Comparison of ENCODE assay signal across 11 cellular contexts in genomic region chr7:1418505-1419309, GRCh38. TPM values are rescaled to one million over a fixed set of nuclear protein-coding genes. Genes with fewer than 3 reads are reported as not detected.
DNase-seq lines count a peak whose midpoint lies in the region; ATAC-seq, FAIRE-seq and TF ChIP-seq lines count a peak whose summit lies in the region.
"Had no signal": no experiment of that assay in that cellular context is flagged by ENCODE, and none has a peak within 500 bp of the region (broad histone marks: within the 10 kb centered on the region; RNA-seq: fewer than 3 reads in every experiment).

No MANE protein-coding gene starts in this region.

- CTCF ChIA-PET in A549 (lab: Yijun Ruan, JAX), result interaction anchor here (1.2 to 4.8 kb wide), 5 partner anchors 7 to 225 kb away, joined by 3 to 28 read pairs (median 3); no protein-coding TSS in a partner anchor

- POLR2A ChIA-PET in A549 (lab: Yijun Ruan, JAX), result no interaction called here

- no peaks in the 10 kb centered on the region for H3K4me1 ChIP-seq in A549
- H3K4me1 ChIP-seq: psoas muscle had no signal

- TF ChIP-seq EP300 in A549 (IDR thresholded peaks at IDR 0.05), result no peak

- DNase-seq in A549 (ENCODE audit: low read depth in 1 of 2, low spot score in 1 of 2) (peak; percentile 52 to 77), Caki2 (ENCODE audit: low read depth) (peak; percentile 87), NCI-H2171 treated with DMSO at 0.1 percent for 48 hours (lab: John Stamatoyannopoulos, UW) (peak; percentile 86), cerebellar cortex (ENCODE audit: low spot score) (peak; percentile 63), NCI-H510A (lab: John Stamatoyannopoulos, UW) (no peak), kidney tubule cell (ENCODE audit: low spot score) (no peak), hippocampal formation (lab: John Stamatoyannopoulos, UW) (no peak)
- DNase-seq in activated naive CD4-positive, alpha-beta T cell (lab: John Stamatoyannopoulos, UW), result no peak
- DNase-seq: psoas muscle had no signal

- TF ChIP-seq CTCF in A549 (IDR thresholded peaks at IDR 0.05), result no peak

- WGBS in A549 (ENCODE audit: missing lambda C conversion rate), result 48% methylated on average over 18 of the region's 21 CpGs

- H3K4me2 ChIP-seq in A549, result no peak overlapping the region

- in situ Hi-C loops in Caki2 (cut with HindIII; ENCODE audit: low pct_unique_long_range_greater_than_20kb, low sequenced_read_pairs), result no loop called here

- no peaks in the 10 kb centered on the region for H3K9me3 ChIP-seq in A549
- H3K9me3 ChIP-seq: psoas muscle had no signal

- H3K27ac ChIP-seq in A549, result no peak overlapping the region
- H3K27ac ChIP-seq: psoas muscle, VCaP had no signal

- TF ChIP-seq RAD21 in A549 (conservative IDR thresholded peaks at IDR 0.05 in 1 of 2, IDR thresholded peaks at IDR 0.05 in 1 of 2), result no peak

- no peak for FAIRE-seq in A549 (lab: Jason Lieb, UNC)

- peak; percentile 28 to 52; a peak in 5 of 6 replicates for ATAC-seq in A549
- ATAC-seq: psoas muscle had no signal

- no peak for TF ChIP-seq POLR2A in A549 (IDR thresholded peaks at IDR 0.05; ENCODE audit: low read length)

- no peak overlapping the region for H3K4me3 ChIP-seq in A549
- H3K4me3 ChIP-seq: psoas muscle had no signal

TF ChIP-seq in A549, 52 proteins besides CTCF, POLR2A, EP300 and RAD21:
- TF ChIP-seq POLR2AphosphoS2 (conservative IDR thresholded peaks at IDR 0.05; ENCODE audit: low read length) (no peak), HMGXB4 (CRISPR knock-in tag; IDR thresholded peaks at IDR 0.05; ENCODE audit: borderline replicate concordance) (no peak), FOSB (CRISPR knock-in tag; IDR thresholded peaks at IDR 0.05) (no peak), RARB (CRISPR knock-in tag; IDR thresholded peaks at IDR 0.05) (no peak), FOXS1 (CRISPR knock-in tag; IDR thresholded peaks at IDR 0.05) (no peak), SREBF2 (IDR thresholded peaks at IDR 0.05) (no peak), CHD2 (IDR thresholded peaks at IDR 0.05; ENCODE audit: low read length, partially characterized antibody) (no peak), JUN (IDR thresholded peaks at IDR 0.05) (no peak), PHF8 (IDR thresholded peaks at IDR 0.05; ENCODE audit: borderline replicate concordance, low read depth) (no peak), E2F6 (IDR thresholded peaks at IDR 0.05; ENCODE audit: borderline replicate concordance, low read depth) (no peak), HES2 (IDR thresholded peaks at IDR 0.05) (no peak), GATA3 (IDR thresholded peaks at IDR 0.05; ENCODE audit: borderline replicate concordance) (no peak), ATOH8 (CRISPR knock-in tag; IDR thresholded peaks at IDR 0.05; ENCODE audit: low read depth) (no peak), ZFP36 (IDR thresholded peaks at IDR 0.05; ENCODE audit: borderline replicate concordance, partially characterized antibody) (no peak), MAFK (IDR thresholded peaks at IDR 0.05; ENCODE audit: partially characterized antibody) (no peak)

RNA-seq across cellular contexts. Expression of gene MICALL2, which starts 40.6 kb away (rescaled TPM):
- polyA plus RNA-seq in A549 (2011; rRNA removed) (6.1 and 7.8 TPM in 2 replicates), A549 (2017; fragmentation: RNase III; extraction: RNeasy Plus Mini Kit Qiagen cat#74134 plus additional on column Dnase treatment) (18.0 to 20.6 TPM (median 19.1 TPM) in 3 replicates)
- polyA plus RNA-seq in A549 (2012; cell fraction: cytosol; rRNA removed), result 19.2 and 24.5 TPM in 2 replicates
- 120 and 162 TPM in 2 replicates for polyA plus RNA-seq in A549 (2012; cell fraction: nucleus; rRNA removed)
- polyA minus RNA-seq in A549 (2011; rRNA and poly(A)+ RNA removed), result 15.3 and 16.2 TPM in 2 replicates
- 8.8 and 13.5 TPM in 2 replicates for total RNA-seq in Caki2 (2014; rRNA removed; shearing (Covaris generic); ENCODE audit: low replicate concordance)
- polyA plus RNA-seq: IgD-negative memory B cell had no signal

Comparison
In these comparisons a context has a peak if more than half of its experiments do, and no peak if none do; other contexts are left out.
1. DNase-seq: peak in A549 (2 of 2), Caki2 (single experiment), NCI-H2171 treated with DMSO at 0.1 percent for 48 hours (single experiment) and cerebellar cortex (single experiment); none in NCI-H510A (single experiment), kidney tubule cell (single experiment), activated naive CD4-positive, alpha-beta T cell (0 of 4) and hippocampal formation (0 of 2).